Comparison of ENCODE assay signal across 24 cellular contexts in genomic region chr1:238664139-238664538, GRCh38.
"Had no signal": no experiment of that assay in that cellular context is flagged by ENCODE, and none has a peak within 500 bp of the region (broad histone marks: within the 10 kb centered on the region; RNA-seq: fewer than 3 reads in every experiment).

No MANE protein-coding gene starts in this region.

- H3K36me3 Mint-ChIP-seq: activated CD8-positive, alpha-beta memory T cell treated with anti-CD3 and anti-CD28 coated beads, Interleukin-2, amount 10 ng/mL, durations not matched to agents 7 days and 5 days; activated naive CD4-positive, alpha-beta T cell treated with anti-CD3 and anti-CD28 coated beads, Interleukin-2, amount 50 U/mL, for 24 hours; stimulated activated effector memory CD8-positive, alpha-beta T cell treated with anti-CD3 and anti-CD28 coated beads, Interleukin-12 subunit alpha, Interleukin-12 subunit beta, amount 100 ng/mL, for 72 hours had no signal

- H3K4me1 ChIP-seq: lower lobe of right lung, psoas muscle, tibial nerve had no signal

- ATAC-seq: activated CD4-positive, CD25-positive, alpha-beta regulatory T cell treated with anti-CD3 and anti-CD28 coated beads, Interleukin-2, amount 50 U/mL, for 24 hours; activated CD8-positive, alpha-beta memory T cell treated with anti-CD3 and anti-CD28 coated beads, Interleukin-2, amount 10 ng/mL, durations not matched to agents 7 days and 5 days; activated CD8-positive, alpha-beta T cell treated with anti-CD3 and anti-CD28 coated beads for 36 hours; left lobe of liver; lower lobe of right lung; naive thymus-derived CD8-positive, alpha-beta T cell; psoas muscle; right cardiac atrium; stimulated activated effector memory CD8-positive, alpha-beta T cell treated with anti-CD3 and anti-CD28 coated beads, Interleukin-12 subunit alpha, Interleukin-12 subunit beta, amount 100 ng/mL, for 72 hours; stimulated activated naive CD8-positive, alpha-beta T cell treated with anti-CD3 and anti-CD28 coated beads, Interleukin-15, amount 100 ng/mL, for 72 hours; T-helper 17 cell had no signal

- H3K36me3 ChIP-seq: brain microvascular endothelial cell, lower lobe of right lung, ovary, tibial nerve had no signal

- H3K27ac ChIP-seq: brain microvascular endothelial cell, lower lobe of right lung, ovary, psoas muscle, tibial nerve had no signal

- H3K27ac Mint-ChIP-seq: activated CD4-positive, alpha-beta T cell treated with anti-CD3 and anti-CD28 coated beads, Interleukin-2, amount 10 ng/mL, durations not matched to agents 24 days and 14 days; activated CD8-positive, alpha-beta memory T cell treated with anti-CD3 and anti-CD28 coated beads, Interleukin-2, amount 10 ng/mL, durations not matched to agents 7 days and 5 days; activated CD8-positive, alpha-beta T cell treated with anti-CD3 and anti-CD28 coated beads for 36 hours; activated naive CD4-positive, alpha-beta T cell treated with anti-CD3 and anti-CD28 coated beads, Interleukin-2, amount 50 U/mL, for 24 hours; dendritic cell treated with granulocyte-macrophage colony-stimulating factor and Interleukin-4, amounts not matched to agents 40 ng/mL and 50 ng/mL, for 4 days; naive thymus-derived CD8-positive, alpha-beta T cell; stimulated activated effector memory CD8-positive, alpha-beta T cell treated with anti-CD3 and anti-CD28 coated beads, Interleukin-12 subunit alpha, Interleukin-12 subunit beta, amount 100 ng/mL, for 72 hours; stimulated activated naive CD8-positive, alpha-beta T cell treated with anti-CD3 and anti-CD28 coated beads, Interleukin-15, amount 100 ng/mL, for 72 hours; T-helper 17 cell had no signal

- DNase-seq: activated CD4-positive, alpha-beta T cell treated with anti-CD3 and anti-CD28 coated beads, Interleukin-2, amount 10 ng/mL, durations not matched to agents 24 days and 14 days; activated CD8-positive, alpha-beta memory T cell treated with anti-CD3 and anti-CD28 coated beads, Interleukin-2, amount 10 ng/mL, durations not matched to agents 7 days and 5 days; activated CD8-positive, alpha-beta T cell treated with anti-CD3 and anti-CD28 coated beads for 36 hours; activated gamma-delta T cell treated with Interleukin-2 at 50 U/mL for 16 hours; aorta; brain microvascular endothelial cell; caudate nucleus; effector CD4-positive, alpha-beta T cell; erythroblast; foreskin fibroblast; lower lobe of right lung; naive thymus-derived CD8-positive, alpha-beta T cell; ovary; psoas muscle; right cardiac atrium; stimulated activated CD4-positive, alpha-beta T cell treated with anti-CD3 and anti-CD28 coated beads, Interleukin-2, amount 100 ng/mL, for 24 hours; stimulated activated naive CD8-positive, alpha-beta T cell treated with anti-CD3 and anti-CD28 coated beads, Interleukin-15, amount 100 ng/mL, for 72 hours; T-helper 17 cell had no signal

- H3K27me3 ChIP-seq: brain microvascular endothelial cell, ovary, tibial nerve had no signal

- H3K27me3 Mint-ChIP-seq: activated CD4-positive, alpha-beta T cell treated with anti-CD3 and anti-CD28 coated beads, Interleukin-2, amount 10 ng/mL, durations not matched to agents 24 days and 14 days; activated CD8-positive, alpha-beta memory T cell treated with anti-CD3 and anti-CD28 coated beads, Interleukin-2, amount 10 ng/mL, durations not matched to agents 7 days and 5 days; activated CD8-positive, alpha-beta T cell treated with anti-CD3 and anti-CD28 coated beads for 36 hours; activated naive CD4-positive, alpha-beta T cell treated with anti-CD3 and anti-CD28 coated beads, Interleukin-2, amount 50 U/mL, for 24 hours; dendritic cell treated with granulocyte-macrophage colony-stimulating factor and Interleukin-4, amounts not matched to agents 40 ng/mL and 50 ng/mL, for 4 days; naive thymus-derived CD8-positive, alpha-beta T cell; stimulated activated naive CD8-positive, alpha-beta T cell treated with anti-CD3 and anti-CD28 coated beads, Interleukin-15, amount 100 ng/mL, for 72 hours; T-helper 17 cell had no signal

- H3K4me3 Mint-ChIP-seq: activated CD4-positive, alpha-beta T cell treated with anti-CD3 and anti-CD28 coated beads, Interleukin-2, amount 10 ng/mL, durations not matched to agents 24 days and 14 days; activated CD8-positive, alpha-beta memory T cell treated with anti-CD3 and anti-CD28 coated beads, Interleukin-2, amount 10 ng/mL, durations not matched to agents 7 days and 5 days; activated CD8-positive, alpha-beta T cell treated with anti-CD3 and anti-CD28 coated beads for 36 hours; activated naive CD4-positive, alpha-beta T cell treated with anti-CD3 and anti-CD28 coated beads, Interleukin-2, amount 50 U/mL, for 24 hours; dendritic cell treated with granulocyte-macrophage colony-stimulating factor and Interleukin-4, amounts not matched to agents 40 ng/mL and 50 ng/mL, for 4 days; naive thymus-derived CD8-positive, alpha-beta T cell; stimulated activated effector memory CD8-positive, alpha-beta T cell treated with anti-CD3 and anti-CD28 coated beads, Interleukin-12 subunit alpha, Interleukin-12 subunit beta, amount 100 ng/mL, for 72 hours; stimulated activated naive CD8-positive, alpha-beta T cell treated with anti-CD3 and anti-CD28 coated beads, Interleukin-15, amount 100 ng/mL, for 72 hours; T-helper 17 cell had no signal

- H3K9me3 Mint-ChIP-seq: activated CD4-positive, alpha-beta T cell treated with anti-CD3 and anti-CD28 coated beads, Interleukin-2, amount 10 ng/mL, durations not matched to agents 24 days and 14 days had no signal

- H3K9me3 ChIP-seq: lower lobe of right lung, ovary, psoas muscle had no signal

- H3K4me3 ChIP-seq: lower lobe of right lung, ovary, psoas muscle, tibial nerve had no signal

- H3K4me1 Mint-ChIP-seq: activated CD4-positive, alpha-beta T cell treated with anti-CD3 and anti-CD28 coated beads, Interleukin-2, amount 10 ng/mL, durations not matched to agents 24 days and 14 days; activated CD8-positive, alpha-beta memory T cell treated with anti-CD3 and anti-CD28 coated beads, Interleukin-2, amount 10 ng/mL, durations not matched to agents 7 days and 5 days; activated naive CD4-positive, alpha-beta T cell treated with anti-CD3 and anti-CD28 coated beads, Interleukin-2, amount 50 U/mL, for 24 hours; naive thymus-derived CD8-positive, alpha-beta T cell; stimulated activated effector memory CD8-positive, alpha-beta T cell treated with anti-CD3 and anti-CD28 coated beads, Interleukin-12 subunit alpha, Interleukin-12 subunit beta, amount 100 ng/mL, for 72 hours; stimulated activated naive CD8-positive, alpha-beta T cell treated with anti-CD3 and anti-CD28 coated beads, Interleukin-15, amount 100 ng/mL, for 72 hours; T-helper 17 cell had no signal
